Comparison of ENCODE assay signal across 28 cellular contexts in the genomic region with DNA sequence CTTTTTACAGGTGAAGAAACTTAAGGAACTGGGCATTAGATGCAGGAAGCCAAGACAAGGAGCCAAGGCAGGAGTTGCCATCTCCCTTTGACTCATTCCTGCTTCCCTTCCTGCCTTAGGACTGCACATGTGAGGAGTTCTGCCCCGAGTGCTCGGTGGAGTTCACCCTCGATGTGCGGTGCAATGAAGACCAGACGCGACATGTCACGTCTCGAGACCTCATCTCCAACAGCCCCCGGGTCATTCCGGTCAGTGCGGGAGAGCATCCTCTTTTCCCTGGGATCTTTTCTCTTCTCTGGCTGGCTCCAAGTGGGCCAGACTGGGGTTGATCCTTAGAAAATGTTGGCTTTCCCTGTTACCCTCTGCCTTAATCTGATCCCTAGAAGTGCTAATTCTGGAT.
"Had no signal": no experiment of that assay in that cellular context is flagged by ENCODE, and none has a peak within 500 bp of the region (broad histone marks: within the 10 kb centered on the region; RNA-seq: fewer than 3 reads in every experiment).

No MANE protein-coding gene starts in this region.

- H3K27me3 ChIP-seq: ascending aorta, body of pancreas, MG63, SJCRH30 had no signal

- H3K9me3 ChIP-seq: ascending aorta, body of pancreas, MG63, SJCRH30, SK-N-SH had no signal

- H3K27ac Mint-ChIP-seq: activated CD8-positive, alpha-beta T cell treated with anti-CD3 and anti-CD28 coated beads for 36 hours had no signal

- H3K9me3 Mint-ChIP-seq: activated CD8-positive, alpha-beta T cell treated with anti-CD3 and anti-CD28 coated beads for 36 hours; activated naive CD4-positive, alpha-beta T cell treated with anti-CD3 and anti-CD28 coated beads, Interleukin-2, amount 50 U/mL, for 72 hours; activated naive CD8-positive, alpha-beta T cell treated with anti-CD3 and anti-CD28 coated beads, Interleukin-2, amount 50 U/mL, for 24 hours had no signal

- H3K4me1 ChIP-seq: SJCRH30 had no signal

- H3K4me3 Mint-ChIP-seq: activated CD8-positive, alpha-beta T cell treated with anti-CD3 and anti-CD28 coated beads for 36 hours; activated naive CD8-positive, alpha-beta T cell treated with anti-CD3 and anti-CD28 coated beads, Interleukin-2, amount 50 U/mL, for 24 hours had no signal

- H3K27me3 Mint-ChIP-seq: activated CD8-positive, alpha-beta T cell treated with anti-CD3 and anti-CD28 coated beads for 36 hours; activated naive CD8-positive, alpha-beta T cell treated with anti-CD3 and anti-CD28 coated beads, Interleukin-2, amount 50 U/mL, for 24 hours had no signal

- ATAC-seq: activated CD4-positive, CD25-positive, alpha-beta regulatory T cell treated with anti-CD3 and anti-CD28 coated beads, Interleukin-2, amount 50 U/mL, for 24 hours; activated CD8-positive, alpha-beta T cell treated with anti-CD3 and anti-CD28 coated beads for 36 hours; activated naive CD4-positive, alpha-beta T cell treated with anti-CD3 and anti-CD28 coated beads, Interleukin-2, amount 50 U/mL, for 72 hours; activated naive CD8-positive, alpha-beta T cell treated with anti-CD3 and anti-CD28 coated beads, Interleukin-2, amount 50 U/mL, for 24 hours; body of pancreas; Panc1 had no signal

- H3K4me3 ChIP-seq: ascending aorta, body of pancreas, MG63, SJCRH30 had no signal

- DNase-seq: activated CD4-positive, alpha-beta T cell treated with anti-CD3 and anti-CD28 coated beads for 4 hours; activated CD8-positive, alpha-beta T cell treated with anti-CD3 and anti-CD28 coated beads for 36 hours; activated effector memory CD4-positive, alpha-beta T cell treated with anti-CD3 and anti-CD28 coated beads, Interleukin-2, amount 50 U/mL, for 16 hours; activated naive CD4-positive, alpha-beta T cell treated with Interleukin-2 at 50 U/mL for 16 hours; activated naive CD8-positive, alpha-beta T cell treated with anti-CD3 and anti-CD28 coated beads, Interleukin-2, amount 50 U/mL, for 24 hours; amniotic stem cell; body of pancreas; MG63; MV-4-11; NCI-H1092 treated with DMSO at 0.1 percent for 48 hours; NCI-H1417 treated with DMSO at 0.1 percent for 48 hours; NCI-H1694; NCI-H2029; NCI-H2107; NCI-H510A treated with DMSO at 0.1 percent for 48 hours; NCI-H69; NK-92 treated with Interleukin-12 subunit alpha and Interleukin-12 subunit beta, amount 100 ng/mL, for 24 hours; OCI-M1; Right ventricle myocardium superior; RPMI8226; SJCRH30; SK-N-SH; T-helper 1 cell; WERI-Rb-1 had no signal

- H3K27ac ChIP-seq: ascending aorta, body of pancreas, SJCRH30, WERI-Rb-1 had no signal
